1 cellular context compared by ENCODE assay signal in genomic region chr5:79876510-79876909, GRCh38.
TF ChIP-seq lines count a peak whose summit lies in the region.

No MANE protein-coding gene starts in this region.

TF ChIP-seq in SK-N-SH treated with all-trans-retinoic acid at 6 μM for 48 hours, 23 proteins besides CTCF, POLR2A, EP300 and RAD21 (continued from another document):
- TF ChIP-seq CREB5 (CRISPR knock-in tag; IDR thresholded peaks at IDR 0.05; ENCODE audit: low read depth), result no peak
- no peak for TF ChIP-seq ZNF565 (CRISPR knock-in tag; conservative IDR thresholded peaks at IDR 0.05; ENCODE audit: low read depth)
- no peak for TF ChIP-seq OSR1 (CRISPR knock-in tag; IDR thresholded peaks at IDR 0.05)
- TF ChIP-seq CSRNP3 (CRISPR knock-in tag; IDR thresholded peaks at IDR 0.05), result no peak
- TF ChIP-seq ZFP30 (CRISPR knock-in tag; IDR thresholded peaks at IDR 0.05), result no peak
- TF ChIP-seq TCF4 (CRISPR knock-in tag; IDR thresholded peaks at IDR 0.05; ENCODE audit: borderline replicate concordance), result no peak
- TF ChIP-seq, protein P1, sequence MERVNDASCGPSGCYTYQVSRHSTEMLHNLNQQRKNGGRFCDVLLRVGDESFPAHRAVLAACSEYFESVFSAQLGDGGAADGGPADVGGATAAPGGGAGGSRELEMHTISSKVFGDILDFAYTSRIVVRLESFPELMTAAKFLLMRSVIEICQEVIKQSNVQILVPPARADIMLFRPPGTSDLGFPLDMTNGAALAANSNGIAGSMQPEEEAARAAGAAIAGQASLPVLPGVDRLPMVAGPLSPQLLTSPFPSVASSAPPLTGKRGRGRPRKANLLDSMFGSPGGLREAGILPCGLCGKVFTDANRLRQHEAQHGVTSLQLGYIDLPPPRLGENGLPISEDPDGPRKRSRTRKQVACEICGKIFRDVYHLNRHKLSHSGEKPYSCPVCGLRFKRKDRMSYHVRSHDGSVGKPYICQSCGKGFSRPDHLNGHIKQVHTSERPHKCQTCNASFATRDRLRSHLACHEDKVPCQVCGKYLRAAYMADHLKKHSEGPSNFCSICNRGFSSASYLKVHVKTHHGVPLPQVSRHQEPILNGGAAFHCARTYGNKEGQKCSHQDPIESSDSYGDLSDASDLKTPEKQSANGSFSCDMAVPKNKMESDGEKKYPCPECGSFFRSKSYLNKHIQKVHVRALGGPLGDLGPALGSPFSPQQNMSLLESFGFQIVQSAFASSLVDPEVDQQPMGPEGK (CRISPR knock-in tag; IDR thresholded peaks at IDR 0.05; ENCODE audit: borderline replicate concordance), result no peak
